Comparison of ENCODE assay signal across 1 cellular context in the genomic region with DNA sequence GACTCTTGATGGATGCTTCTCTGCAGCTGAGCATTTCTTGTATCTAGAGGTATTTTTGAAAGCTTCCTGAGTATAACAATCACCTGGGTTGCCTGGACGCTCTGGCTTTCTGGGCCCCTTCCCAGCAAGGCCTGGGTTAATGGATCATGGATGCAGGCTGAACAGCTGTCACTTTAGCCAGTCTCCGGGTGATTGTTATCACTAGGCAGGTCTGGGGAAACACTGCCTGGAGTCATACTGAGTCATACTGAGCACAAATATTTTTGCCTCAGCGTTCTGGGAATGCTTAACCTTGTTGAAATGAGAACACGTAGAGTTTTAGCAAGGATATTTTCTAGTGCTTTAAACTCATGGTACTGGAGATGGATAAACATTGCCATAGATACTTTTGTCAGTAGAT.
TF ChIP-seq lines count a peak whose summit lies in the region.

No MANE protein-coding gene starts in this region.

TF ChIP-seq in IMR-90, 13 proteins besides CTCF, POLR2A, EP300 and RAD21 (continued from another document):
- TF ChIP-seq, protein P1, sequence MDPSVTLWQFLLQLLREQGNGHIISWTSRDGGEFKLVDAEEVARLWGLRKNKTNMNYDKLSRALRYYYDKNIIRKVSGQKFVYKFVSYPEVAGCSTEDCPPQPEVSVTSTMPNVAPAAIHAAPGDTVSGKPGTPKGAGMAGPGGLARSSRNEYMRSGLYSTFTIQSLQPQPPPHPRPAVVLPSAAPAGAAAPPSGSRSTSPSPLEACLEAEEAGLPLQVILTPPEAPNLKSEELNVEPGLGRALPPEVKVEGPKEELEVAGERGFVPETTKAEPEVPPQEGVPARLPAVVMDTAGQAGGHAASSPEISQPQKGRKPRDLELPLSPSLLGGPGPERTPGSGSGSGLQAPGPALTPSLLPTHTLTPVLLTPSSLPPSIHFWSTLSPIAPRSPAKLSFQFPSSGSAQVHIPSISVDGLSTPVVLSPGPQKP (IDR thresholded peaks at IDR 0.05; ENCODE audit: borderline replicate concordance, low read depth, low read length): no peak
- TF ChIP-seq CHD1 (IDR thresholded peaks at IDR 0.05; ENCODE audit: low read depth, low read length): no peak
- no peak for TF ChIP-seq MAZ (IDR thresholded peaks at IDR 0.05; ENCODE audit: borderline replicate concordance, low read depth, low read length)
